ENCODE assay signal across 8 cellular contexts in genomic region chr15:90994059-90994416, GRCh38. TPM values are rescaled to one million over a fixed set of nuclear protein-coding genes. Genes with fewer than 3 reads are reported as not detected.
A peak's percentile ranks its signal among the peaks of the same experiment; 100 is the strongest.
DNase-seq lines count a peak whose midpoint lies in the region; ATAC-seq and TF ChIP-seq lines count a peak whose summit lies in the region.

No MANE protein-coding gene starts in this region.

- H3K27me3 ChIP-seq in ACC112 (ENCODE audit: insufficient read depth, low read length) (no peaks in the 10 kb centered on the region), gastroesophageal sphincter (no peaks in the 10 kb centered on the region)

- H3K36me3 Mint-ChIP-seq in activated B cell treated with CpG ODN at 0.5 μM for 24 hours (ENCODE audit: low read depth) = peaks cover 23% of the 10 kb centered on the region
- H3K36me3 Mint-ChIP-seq in progenitor cell of endocrine pancreas (ENCODE audit: insufficient read depth) = peaks cover 8% of the 10 kb centered on the region

- no peaks in the 10 kb centered on the region for H3K9me3 Mint-ChIP-seq in activated B cell treated with CpG ODN at 0.5 μM for 24 hours
- no peaks in the 10 kb centered on the region for H3K9me3 Mint-ChIP-seq in progenitor cell of endocrine pancreas (ENCODE audit: low read depth)

- POLR2A ChIA-PET in activated B cell treated with CpG ODN at 0.5 μM for 24 hours (lab: Charles Lee) = interaction anchor here (0.6 to 1.9 kb wide), 4 partner anchors 13 to 59 kb away, joined by 3 to 5 read pairs (median 4); partner anchors contain the start of genes UNC45A and VPS33B

- TF ChIP-seq POLR2A in gastroesophageal sphincter (IDR thresholded peaks at IDR 0.05) = no peak

- H3K27ac ChIP-seq in ACC112 (ENCODE audit: low read depth, low read length) = peak overlapping the region; percentile 74; the same call in 1 of the 2 replicates
- peak overlapping the region; percentile 21 to 92 (median 88) for H3K27ac ChIP-seq in gastroesophageal sphincter

- CTCF ChIA-PET in activated B cell treated with CpG ODN at 0.5 μM for 24 hours (lab: Charles Lee) = interaction anchor here (1.4 kb wide), 1 partner anchor 38 kb away, joined by 4 read pairs; no protein-coding TSS in a partner anchor

- WGBS in gastroesophageal sphincter (ENCODE audit: low coverage in 1 of 2), 2 donors = 0% methylated on average over 3 to 17 of the region's 50 CpGs

- peak overlapping the region; percentile 94 for H3K4me3 ChIP-seq in ACC112 (ENCODE audit: low read depth, low read length)
- peak overlapping the region; percentile 52 to 94 for H3K4me3 ChIP-seq in gastroesophageal sphincter

- H3K4me3 Mint-ChIP-seq in activated B cell treated with CpG ODN at 0.5 μM for 24 hours = peak overlapping the region; percentile 99
- H3K4me3 Mint-ChIP-seq in progenitor cell of endocrine pancreas (ENCODE audit: low read depth) = peak overlapping the region; percentile 100

- H3K79me2 ChIP-seq in ACC112 (ENCODE audit: control insufficient read depth, insufficient read depth, low read length, unreplicated experiment) = peaks cover 70% of the 10 kb centered on the region

- DNase-seq in activated B cell treated with CpG ODN at 0.5 μM for 24 hours (no peak), progenitor cell of endocrine pancreas (ENCODE audit: low spot score, unreplicated experiment) (peak; percentile 18), G401 (ENCODE audit: low spot score) (no peak), NCI-H446 treated with DMSO at 0.1 percent for 48 hours (lab: John Stamatoyannopoulos, UW) (no peak)

- ATAC-seq in GM18861 (IDR thresholded peaks at IDR 0.05; ENCODE audit: unreplicated experiment) (peak; percentile 4), HG03064 (IDR thresholded peaks at IDR 0.05; ENCODE audit: low read depth, unreplicated experiment) (peak; percentile 15), activated B cell treated with CpG ODN at 0.5 μM for 24 hours (ENCODE audit: low read depth) (peak; percentile 19), gastroesophageal sphincter (peak; percentile 14)

- peak overlapping the region; percentile 69 for H2AFZ ChIP-seq in ACC112 (ENCODE audit: low read length, unreplicated experiment)

- TF ChIP-seq CTCF in activated B cell treated with CpG ODN at 0.5 μM for 24 hours (IDR thresholded peaks at IDR 0.05) (no peak), gastroesophageal sphincter (IDR thresholded peaks at IDR 0.05) (no peak), progenitor cell of endocrine pancreas (IDR thresholded peaks at IDR 0.05; ENCODE audit: unreplicated experiment) (no peak)

- intact Hi-C loops in activated B cell treated with CpG ODN at 0.5 μM for 24 hours (cut with micrococcal nuclease) = loop anchor here (1.0 to 10.0 kb wide), 5 partner anchors 28 to 1659 kb away; partner anchors contain the start of genes BLM, POLG, RCCD1 and UNC45A

- H3K27ac Mint-ChIP-seq in activated B cell treated with CpG ODN at 0.5 μM for 24 hours (peak overlapping the region; percentile 96), progenitor cell of endocrine pancreas (peak overlapping the region; percentile 100)

- H3K36me3 ChIP-seq in ACC112 (ENCODE audit: insufficient read depth, low read length) (0 out of 2 replicates have a peak, but pooled peaks cover 3% of the 10 kb centered on the region), gastroesophageal sphincter (peaks cover 0 to 20% of the 10 kb centered on the region in 2 donors)

- H3K4me1 ChIP-seq in ACC112 (ENCODE audit: control insufficient read depth, insufficient read depth, low read length, unreplicated experiment) = peaks cover 16% of the 10 kb centered on the region
- H3K4me1 ChIP-seq in gastroesophageal sphincter = peaks cover 0 to 21% (median 0%) of the 10 kb centered on the region in 3 donors

- H3K27me3 Mint-ChIP-seq in activated B cell treated with CpG ODN at 0.5 μM for 24 hours (no peaks in the 10 kb centered on the region), progenitor cell of endocrine pancreas (no peaks in the 10 kb centered on the region)

- no peaks in the 10 kb centered on the region for H3K9me3 ChIP-seq in gastroesophageal sphincter

- TF ChIP-seq EP300 in gastroesophageal sphincter (IDR thresholded peaks at IDR 0.05) = no peak

- peaks cover 23% of the 10 kb centered on the region for H3K4me1 Mint-ChIP-seq in activated B cell treated with CpG ODN at 0.5 μM for 24 hours
- H3K4me1 Mint-ChIP-seq in progenitor cell of endocrine pancreas (ENCODE audit: low read depth) = peaks cover 22% of the 10 kb centered on the region

- in situ Hi-C loops in G401 (cut with HindIII; ENCODE audit: low sequenced_read_pairs) = no loop called here

RNA-seq across cellular contexts. Expression of gene PRC1, which starts 0.3 kb away (rescaled TPM):
- total RNA-seq in activated B cell treated with CpG ODN at 0.5 μM for 24 hours (8.1 and 9.3 TPM in 2 replicates), gastroesophageal sphincter (10 to 100 TPM in 1 of 4 donors, 1 to 10 TPM in 3; 2.2 to 12.7 (median 4.5) TPM), progenitor cell of endocrine pancreas (79.1 and 81.5 TPM in 2 replicates)
- 138 and 140 TPM in 2 replicates for total RNA-seq in G401 (2014; rRNA removed; shearing (Covaris generic))

RNA-seq across cellular contexts. Expression of gene VPS33B, which starts 28.4 kb away (rescaled TPM):
- 27.3 and 33.4 TPM in 2 replicates for total RNA-seq in activated B cell treated with CpG ODN at 0.5 μM for 24 hours
- 10 to 100 TPM in 2 of 4 donors, 1 to 10 TPM in 2; 7.8 to 12.8 (median 10.1) TPM for total RNA-seq in gastroesophageal sphincter
- 28.0 and 33.3 TPM in 2 replicates for total RNA-seq in progenitor cell of endocrine pancreas
- total RNA-seq in G401 (2014; rRNA removed; shearing (Covaris generic)) = 8.9 and 12.8 TPM in 2 replicates

RNA-seq across cellular contexts. Expression of gene RCCD1, which starts 39.4 kb away (rescaled TPM):
- total RNA-seq in activated B cell treated with CpG ODN at 0.5 μM for 24 hours = 15.7 and 19.3 TPM in 2 replicates
- total RNA-seq in gastroesophageal sphincter = 10 to 100 TPM in 2 of 4 donors, 1 to 10 TPM in 2; 5.3 to 11.1 (median 9.0) TPM
- total RNA-seq in progenitor cell of endocrine pancreas = 20.6 and 23.0 TPM in 2 replicates
- 0.14 TPM in 1 of 2 replicates, not detected in the other for total RNA-seq in G401 (2014; rRNA removed; shearing (Covaris generic))

RNA-seq across cellular contexts. Expression of gene UNC45A, which starts 59.0 kb away (rescaled TPM):
- total RNA-seq in activated B cell treated with CpG ODN at 0.5 μM for 24 hours = 72.8 and 73.2 TPM in 2 replicates
- 100 to 1,000 TPM in 2 of 4 donors, 10 to 100 TPM in 2; 63.7 to 116 (median 100) TPM for total RNA-seq in gastroesophageal sphincter
- total RNA-seq in progenitor cell of endocrine pancreas = 83.4 and 90.6 TPM in 2 replicates
- 99.2 and 113 TPM in 2 replicates for total RNA-seq in G401 (2014; rRNA removed; shearing (Covaris generic))
